In genomic region chr11:12554122-12554521, GRCh38 we compare ENCODE assay signal across 24 cellular contexts.
DNase-seq lines count a peak whose midpoint lies in the region; ATAC-seq, FAIRE-seq and TF ChIP-seq lines count a peak whose summit lies in the region.
"Had no signal": no experiment of that assay in that cellular context is flagged by ENCODE, and none has a peak within 500 bp of the region (broad histone marks: within the 10 kb centered on the region; RNA-seq: fewer than 3 reads in every experiment).

No MANE protein-coding gene starts in this region.

- no peak for TF ChIP-seq RAD21 in A549 (conservative IDR thresholded peaks at IDR 0.05 in 1 of 2, IDR thresholded peaks at IDR 0.05 in 1 of 2)
- TF ChIP-seq RAD21 in H1 (IDR thresholded peaks at IDR 0.05 in 1 of 2, conservative IDR thresholded peaks at IDR 0.05 in 1 of 2; ENCODE audit: low read depth in 2 of 2, low read length in 2 of 2) = no peak

- no peak overlapping the region for H2BK5ac ChIP-seq in H1 (ENCODE audit: low read depth, low read length)

- H3K79me1 ChIP-seq in H1 (ENCODE audit: low read depth, low read length) = no peaks in the 10 kb centered on the region

- no peak for FAIRE-seq in A549 (lab: Jason Lieb, UNC)
- no peak for FAIRE-seq in H1 (lab: Jason Lieb, UNC)
- FAIRE-seq: GM12878, GM12892, GM18507 had no signal

- no peak overlapping the region for H2BK20ac ChIP-seq in H1 (ENCODE audit: low read length)

- H3K23me2 ChIP-seq in H1 (ENCODE audit: low read depth, low read length) = no peaks in the 10 kb centered on the region

- no peak overlapping the region for H3K4ac ChIP-seq in H1 (replicated peaks; ENCODE audit: insufficient read length, low read depth, low read length)

- no peak overlapping the region for H3K56ac ChIP-seq in H1 (replicated peaks; ENCODE audit: insufficient read length, low read depth, low read length)

- H4K20me1 ChIP-seq in H1 (replicated peaks in 1 of 2; ENCODE audit: control insufficient read depth in 1 of 2, insufficient read depth in 2 of 2, low read length in 2 of 2) = no peaks in the 10 kb centered on the region
- H4K20me1 ChIP-seq: BLaER1 had no signal

- no peak overlapping the region for H3K9ac ChIP-seq in H1 (replicated peaks in 1 of 4; ENCODE audit: extremely low read depth in 1 of 4, low read depth in 3 of 4, low read length in 3 of 4)
- H3K9ac ChIP-seq: BLaER1 had no signal

- no peak overlapping the region for H3K4me3 ChIP-seq in A549
- no peak overlapping the region for H3K4me3 ChIP-seq in HEK293 (ENCODE audit: low read depth, low read length)
- no peak overlapping the region for H3K4me3 ChIP-seq in H1 (ENCODE audit: extremely low read depth in 1 of 4, insufficient read depth in 2 of 4, low read depth in 3 of 4, low read length in 4 of 4)
- H3K4me3 ChIP-seq: BLaER1, GM12878 had no signal

- H3K36me3 ChIP-seq in HEK293 (ENCODE audit: control insufficient read depth in 2 of 2, insufficient read depth in 1 of 2, low read length in 2 of 2) = no peaks in the 10 kb centered on the region
- no peaks in the 10 kb centered on the region for H3K36me3 ChIP-seq in H1 (ENCODE audit: control insufficient read depth in 2 of 4, insufficient read depth in 4 of 4, low read length in 3 of 4)
- H3K36me3 ChIP-seq: BE2C, BLaER1 had no signal

- no peak overlapping the region for H4K8ac ChIP-seq in H1 (ENCODE audit: extremely low read depth, insufficient read depth, low read length)

- H4K91ac ChIP-seq in H1 (replicated peaks; ENCODE audit: insufficient read length, low read length) = no peak overlapping the region

- TF ChIP-seq EP300 in A549 (IDR thresholded peaks at IDR 0.05) = no peak
- no peak for TF ChIP-seq EP300 in H1 (IDR thresholded peaks at IDR 0.05; ENCODE audit: borderline replicate concordance in 1 of 2, low read depth in 2 of 2, low read length in 2 of 2)

- CTCF ChIA-PET in A549 (lab: Yijun Ruan, JAX) (interaction anchor here (1.1 kb wide), 1 partner anchor 12 kb away, joined by 3 read pairs; no protein-coding TSS in a partner anchor), HEK293 (lab: Yijun Ruan, JAX) (interaction anchor here (0.7 to 1.1 kb wide), 3 partner anchors 40 to 340 kb away, joined by 3 to 5 read pairs (median 4); no protein-coding TSS in a partner anchor), H1 (lab: Charles Lee; ENCODE audit: partially characterized antibody) (interaction anchor here (2.0 kb wide), 1 partner anchor 25 kb away, joined by 5 read pairs; no protein-coding TSS in a partner anchor)

- H3K4me1 ChIP-seq in A549 (peaks cover 25% of the 10 kb centered on the region), HEK293 (ENCODE audit: control insufficient read depth, insufficient read depth, low read length) (no peaks in the 10 kb centered on the region), H1 (replicated peaks in 1 of 4; ENCODE audit: control insufficient read depth in 3 of 4, insufficient read depth in 4 of 4, low read length in 3 of 4) (peaks cover 0 to 18% (median 5%) of the 10 kb centered on the region in 4 experiments; a peak in 4 of 7 replicates)
- H3K4me1 ChIP-seq: BE2C, BLaER1 had no signal

- no peak overlapping the region for H2AK5ac ChIP-seq in H1 (ENCODE audit: low read depth, low read length)

- no peak overlapping the region for H3K18ac ChIP-seq in H1 (ENCODE audit: extremely low read depth, low read length)

- 0% methylated on average over 1 of the region's 1 CpG for WGBS in A549 (ENCODE audit: missing lambda C conversion rate)
- 0% methylated on average over 1 of the region's 1 CpG; no CpG with 5 or more reads in 1 of the 2 experiments for WGBS in H1 (ENCODE audit: extremely low coverage in 1 of 2, insufficient coverage in 1 of 2, insufficient read length in 1 of 2, insufficient replicate concordance in 2 of 2, low coverage in 1 of 2, low lambda C conversion rate in 2 of 2, missing lambda C conversion rate in 1 of 2), 2 experiments

- POLR2A ChIA-PET in A549 (lab: Yijun Ruan, JAX) (no interaction called here), HEK293 (lab: Yijun Ruan, JAX) (no interaction called here), H1 (lab: Charles Lee; ENCODE audit: partially characterized antibody) (no interaction called here)

- H3K9me3 ChIP-seq in A549 = peaks cover 10% of the 10 kb centered on the region; the same call in 1 of the 3 replicates
- no peaks in the 10 kb centered on the region for H3K9me3 ChIP-seq in HEK293 (ENCODE audit: control insufficient read depth, insufficient read depth, low read depth, low read length)
- H3K9me3 ChIP-seq in H1 (ENCODE audit: insufficient read depth in 2 of 2, low read depth in 1 of 2, low read length in 1 of 2) = no peaks in the 10 kb centered on the region
- H3K9me3 ChIP-seq: BE2C, BLaER1 had no signal

- no peak overlapping the region for H2BK120ac ChIP-seq in H1 (replicated peaks; ENCODE audit: low read depth, low read length)

- no peak for TF ChIP-seq POLR2A in A549 (IDR thresholded peaks at IDR 0.05; ENCODE audit: low read length)
- TF ChIP-seq POLR2A in H1 (IDR thresholded peaks at IDR 0.05; ENCODE audit: control extremely low read depth in 1 of 2, low read depth in 2 of 2, low read length in 2 of 2) = no peak

- H3K79me2 ChIP-seq in H1 (ENCODE audit: control insufficient read depth in 1 of 2, insufficient read depth in 2 of 2, low read length in 2 of 2) = no peaks in the 10 kb centered on the region

- TF ChIP-seq CTCF in A549 (IDR thresholded peaks at IDR 0.05) = no peak
- no peak for TF ChIP-seq CTCF in HEK293 (tag by site-specific recombination; IDR thresholded peaks at IDR 0.05)
- TF ChIP-seq CTCF in H1 (IDR thresholded peaks at IDR 0.05; ENCODE audit: control extremely low read depth in 1 of 3, insufficient read depth in 1 of 3, low read depth in 1 of 3, low read length in 3 of 3) = no peak

- H3K23ac ChIP-seq in H1 (ENCODE audit: insufficient read length) = no peak overlapping the region

- no peak for ATAC-seq in A549
- ATAC-seq in HG02588 (IDR thresholded peaks at IDR 0.05; ENCODE audit: unreplicated experiment) = no peak
- ATAC-seq in GM18517 (IDR thresholded peaks at IDR 0.05; ENCODE audit: unreplicated experiment) = no peak
- ATAC-seq: GM12878 had no signal

- H3K4me2 ChIP-seq in A549 (no peak overlapping the region), H1 (ENCODE audit: insufficient read depth in 1 of 2, low read depth in 2 of 2, low read length in 2 of 2) (no peak overlapping the region)
- H3K4me2 ChIP-seq: BLaER1 had no signal

- H3K27me3 ChIP-seq in H1 (replicated peaks in 1 of 4; ENCODE audit: control insufficient read depth in 3 of 4, extremely low read depth in 1 of 4, insufficient read depth in 3 of 4, low read length in 3 of 4) = no peaks in the 10 kb centered on the region
- H3K27me3 ChIP-seq: BE2C, BLaER1 had no signal

- no peak overlapping the region for H2AFZ ChIP-seq in H1 (ENCODE audit: low read length)

- H4K5ac ChIP-seq in H1 (ENCODE audit: insufficient read length, low read depth, low read length) = no peak overlapping the region

- H3K27ac ChIP-seq in A549 (no peak overlapping the region), HEK293 (ENCODE audit: extremely low read depth, low read depth, low read length) (no peak overlapping the region), H1 (ENCODE audit: low read depth, low read length) (no peak overlapping the region)
- H3K27ac ChIP-seq: 22Rv1, BLaER1 had no signal

- no peak overlapping the region for H3K14ac ChIP-seq in H1 (ENCODE audit: insufficient read length)

- no peak overlapping the region for H2BK15ac ChIP-seq in H1 (ENCODE audit: low read length)

- H2BK12ac ChIP-seq in H1 (ENCODE audit: low read depth, low read length) = no peak overlapping the region

- DNase-seq in A549 (ENCODE audit: low read depth in 1 of 2, low spot score in 1 of 2) (no peak), H1 (ENCODE audit: low read depth in 1 of 2, low spot score in 2 of 2) (no peak)
- DNase-seq: ACHN; BE2C; C1 segment of cervical spinal cord; CD4-positive, alpha-beta memory T cell; CD4-positive, CD25-positive, alpha-beta regulatory T cell; CD8-positive, alpha-beta memory T cell; COR-L47; DMS 273 treated with DMSO at 0.1 percent for 48 hours; DMS153; DMS53; DMS79; DND-41; EL; GDM1 had no signal

TF ChIP-seq in A549, 52 proteins besides CTCF, POLR2A, EP300 and RAD21:
- 0 out of 2 replicates have a peak, but pooled peaks have one; percentile 27 for TF ChIP-seq KDM1A (IDR thresholded peaks at IDR 0.05; ENCODE audit: low read depth)
- TF ChIP-seq ESRRA (IDR thresholded peaks at IDR 0.05; ENCODE audit: borderline replicate concordance, low read length) = no peak

TF ChIP-seq in HEK293, 187 proteins besides CTCF, POLR2A, EP300 and RAD21:
- TF ChIP-seq ZNF140 (tag by site-specific recombination; IDR thresholded peaks at IDR 0.05) (no peak), ZNF266 (tag by site-specific recombination; IDR thresholded peaks at IDR 0.05; ENCODE audit: low read depth) (no peak), TRIM28 (IDR thresholded peaks at IDR 0.05; ENCODE audit: borderline replicate concordance, low read length) (peak; percentile 26; the same call in 1 of the 2 replicates), SETDB1 (IDR thresholded peaks at IDR 0.05; ENCODE audit: insufficient read length, low read length) (peak; percentile 33), ZNF433 (tag by site-specific recombination; IDR thresholded peaks at IDR 0.05; ENCODE audit: low read depth) (no peak), ZNF654 (tag by site-specific recombination; IDR thresholded peaks at IDR 0.05; ENCODE audit: low read depth) (no peak)

TF ChIP-seq in H1, 55 proteins besides CTCF, POLR2A, EP300 and RAD21 (continues in another document):
- TF ChIP-seq GABPA (IDR thresholded peaks at IDR 0.05; ENCODE audit: borderline replicate concordance, insufficient read depth, low read length) = no peak
- no peak for TF ChIP-seq SIN3A (conservative IDR thresholded peaks at IDR 0.05 in 1 of 2, IDR thresholded peaks at IDR 0.05 in 1 of 2; ENCODE audit: low read depth in 1 of 2, low read length in 2 of 2)
- TF ChIP-seq BCL11A (IDR thresholded peaks at IDR 0.05; ENCODE audit: low read depth in 2 of 2, low read length in 2 of 2) = no peak
- no peak for TF ChIP-seq CREB1 (IDR thresholded peaks at IDR 0.05)
- no peak for TF ChIP-seq USF2 (IDR thresholded peaks at IDR 0.05; ENCODE audit: low read length)
- no peak for TF ChIP-seq SP4 (IDR thresholded peaks at IDR 0.05; ENCODE audit: low read length)
- TF ChIP-seq NANOG (IDR thresholded peaks at IDR 0.05; ENCODE audit: insufficient read depth, low read depth, low read length, poor library complexity, severe bottlenecking) = no peak
- no peak for TF ChIP-seq GTF2F1 (IDR thresholded peaks at IDR 0.05; ENCODE audit: borderline replicate concordance, low read depth, low read length)
- peak in 1 of 2 experiments; percentile 38; a peak in 1 of 4 replicates for TF ChIP-seq HDAC2 (IDR thresholded peaks at IDR 0.05; ENCODE audit: borderline replicate concordance in 1 of 2, low read depth in 2 of 2, low read length in 2 of 2)
